8 cellular contexts compared by ENCODE assay signal in genomic region chr20:32357869-32358631, GRCh38. TPM values are rescaled to one million over a fixed set of nuclear protein-coding genes. Genes with fewer than 3 reads are reported as not detected.
DNase-seq lines count a peak whose midpoint lies in the region; ATAC-seq, FAIRE-seq and TF ChIP-seq lines count a peak whose summit lies in the region.

Gene ASXL1, plus strand, starts transcription at chr20:32358331. Its CDS starts 445 bp downstream, at chr20:32358776.

- peak within 1 kb of the TSS; percentile 88 for H3K4me3 Mint-ChIP-seq in Calu3 (ENCODE audit: low read depth, unreplicated experiment)
- H3K4me3 Mint-ChIP-seq in mesothelial cell of epicardium, result peak within 1 kb of the TSS; percentile 95

- H3K27me3 Mint-ChIP-seq in Calu3 (ENCODE audit: unreplicated experiment), result no peaks in the 10 kb centered on the region
- no peaks in the 10 kb centered on the region for H3K27me3 Mint-ChIP-seq in mesothelial cell of epicardium (ENCODE audit: low read depth)

- H4K20me1 ChIP-seq in OCI-LY1 (ENCODE audit: insufficient read depth, low read length), result no peaks in the 10 kb centered on the region

- H3K4me1 ChIP-seq in HUES64 (ENCODE audit: insufficient read depth, low read length) (peaks cover 9% of the 10 kb centered on the region; the same call in 1 of the 2 replicates), OCI-LY1 (ENCODE audit: insufficient read depth, low read length, severe bottlenecking) (peaks cover 70% of the 10 kb centered on the region)

- no peak within 1 kb of the TSS for H2AFZ ChIP-seq in OCI-LY1 (ENCODE audit: low read length)

- DNase-seq in Calu3 (peak; percentile 100), mesothelial cell of epicardium (ENCODE audit: low spot score in 2 of 2, unreplicated experiment in 2 of 2) (peak; percentile 98 to 99)
- DNase-seq in activated CD8-positive, alpha-beta memory T cell treated with anti-CD3 and anti-CD28 coated beads, Interleukin-2, amount 50 U/mL, for 4 hours, result peak; percentile 93
- peak; percentile 90 to 93 for DNase-seq in stimulated activated CD8-positive, alpha-beta memory T cell treated with anti-CD3 and anti-CD28 coated beads, Interleukin-15, amount 100 ng/mL, for 48 hours (ENCODE audit: low read depth in 2 of 2)

- peaks cover 9% of the 10 kb centered on the region; the same call in 1 of the 2 replicates for H3F3A ChIP-seq in OCI-LY1 (ENCODE audit: insufficient read depth, low read length)

- peak; percentile 74 for ATAC-seq in GM21423 (IDR thresholded peaks at IDR 0.05; ENCODE audit: unreplicated experiment)

- 0% methylated on average over 81 of the region's 83 CpGs for WGBS in HUES64

- H3K79me2 ChIP-seq in OCI-LY1 (ENCODE audit: insufficient read depth, low read length), result peaks cover 43% of the 10 kb centered on the region

- H3K9me3 Mint-ChIP-seq in Calu3 (ENCODE audit: low read depth, unreplicated experiment) (no peaks in the 10 kb centered on the region), mesothelial cell of epicardium (no peaks in the 10 kb centered on the region)

- peak; percentile 50 for FAIRE-seq in endometrium (lab: Jason Lieb, UNC)

- H3K36me3 ChIP-seq in HUES64 (ENCODE audit: insufficient read depth, low read length) (no peaks in the 10 kb centered on the region), OCI-LY1 (ENCODE audit: insufficient read depth, low read length) (peaks cover 23% of the 10 kb centered on the region)

- CTCF ChIA-PET in Calu3 (lab: Charles Lee), result interaction anchor here (0.8 to 2.1 kb wide), 2 partner anchors 13 to 59 kb away, joined by 4 to 7 read pairs; no protein-coding TSS in a partner anchor

- H3K4me1 Mint-ChIP-seq in Calu3 (ENCODE audit: low read depth, unreplicated experiment) (peaks cover 49% of the 10 kb centered on the region), mesothelial cell of epicardium (peaks cover 39% of the 10 kb centered on the region)

- peaks cover 57% of the 10 kb centered on the region for H3K27me3 ChIP-seq in HUES64 (ENCODE audit: insufficient read depth, low read length)
- no peaks in the 10 kb centered on the region for H3K27me3 ChIP-seq in OCI-LY1 (ENCODE audit: insufficient read depth, low read length)

- H3K36me3 Mint-ChIP-seq in Calu3 (ENCODE audit: insufficient read depth, unreplicated experiment) (peaks cover 31% of the 10 kb centered on the region), mesothelial cell of epicardium (no peaks in the 10 kb centered on the region)

- BruUV-seq in Calu3 (replicated peaks; lab: Mats Ljungman, UMichigan), result no TSS peak

- no peaks in the 10 kb centered on the region for H3K9me2 ChIP-seq in OCI-LY1 (ENCODE audit: low read depth, low read length)

- H3K27ac Mint-ChIP-seq in Calu3 (ENCODE audit: unreplicated experiment) (peak within 1 kb of the TSS; percentile 93), mesothelial cell of epicardium (peak within 1 kb of the TSS; percentile 99)

- H3K9me3 ChIP-seq in HUES64 (ENCODE audit: insufficient read depth, low read depth, low read length) (no peaks in the 10 kb centered on the region), OCI-LY1 (ENCODE audit: low read length) (no peaks in the 10 kb centered on the region)

- TF ChIP-seq CTCF in Calu3 (IDR thresholded peaks at IDR 0.05; ENCODE audit: unreplicated experiment) (no peak), OCI-LY1 (IDR thresholded peaks at IDR 0.05; ENCODE audit: low read length) (no peak), mesothelial cell of epicardium (IDR thresholded peaks at IDR 0.05; ENCODE audit: unreplicated experiment) (no peak)

- H3K27ac ChIP-seq in HUES64 (ENCODE audit: low read depth, low read length) (peak within 1 kb of the TSS; percentile 95), OCI-LY1 (ENCODE audit: low read depth, low read length, poor library complexity, severe bottlenecking) (peak within 1 kb of the TSS; percentile 99)

- H3K4me3 ChIP-seq in HUES64 (ENCODE audit: low read length), result peak within 1 kb of the TSS; percentile 71
- H3K4me3 ChIP-seq in OCI-LY1 (ENCODE audit: low read depth, low read length, poor library complexity, severe bottlenecking), result peak within 1 kb of the TSS; percentile 96

- peak within 1 kb of the TSS; percentile 93 for H3K4me2 ChIP-seq in OCI-LY1 (ENCODE audit: low read length)

- H3K9ac ChIP-seq in HUES64 (ENCODE audit: low read depth, low read length) (peak within 1 kb of the TSS; percentile 93), OCI-LY1 (ENCODE audit: low read length) (peak within 1 kb of the TSS; percentile 93)

- intact Hi-C loops in Calu3 (cut with micrococcal nuclease; ENCODE audit: unreplicated experiment), result loop anchor here (2.0 to 5.0 kb wide), 3 partner anchors 31 to 119 kb away; no protein-coding TSS in a partner anchor

RNA-seq across cellular contexts. Expression of gene ASXL1, which starts in this region (rescaled TPM):
- 120 and 123 TPM in 2 replicates for total RNA-seq in Calu3 (2022)
- polyA plus RNA-seq in HUES64 (2013, experiment 1 of 2), result 21.2 TPM
- 22.3 TPM for polyA plus RNA-seq in HUES64 (2013, experiment 2 of 2)
- 173 to 182 TPM (median 173 TPM) in 3 replicates for total RNA-seq in mesothelial cell of epicardium

Comparison
In these comparisons a context has a peak if more than half of its experiments do, and no peak if none do; other contexts are left out.
1. Peak in every context shown above with its lines: DNase-seq, ATAC-seq, H3K4me3 ChIP-seq and H3K27ac ChIP-seq.